40 cellular contexts compared by ENCODE assay signal in genomic region chr14:70133461-70133860, GRCh38. TPM values are rescaled to one million over a fixed set of nuclear protein-coding genes. Genes with fewer than 3 reads are reported as not detected.
"Had no signal": no experiment of that assay in that cellular context is flagged by ENCODE, and none has a peak within 500 bp of the region (broad histone marks: within the 10 kb centered on the region; RNA-seq: fewer than 3 reads in every experiment).

No MANE protein-coding gene starts in this region.

- FAIRE-seq: astrocyte had no signal

- H3K4me3 ChIP-seq: adrenal gland, ascending aorta, body of pancreas, breast epithelium, cardiac muscle cell had no signal

- DNase-seq: activated effector memory CD4-positive, alpha-beta T cell treated with anti-CD3 and anti-CD28 coated beads, Interleukin-2, amount 50 U/mL, for 16 hours; activated effector memory CD4-positive, alpha-beta T cell treated with Interleukin-2 at 50 U/mL for 16 hours; activated gamma-delta T cell; activated gamma-delta T cell treated with Interleukin-2 at 50 U/mL for 16 hours; activated naive CD4-positive, alpha-beta T cell; activated naive CD4-positive, alpha-beta T cell treated with anti-CD3 and anti-CD28 coated beads for 36 hours; activated naive CD4-positive, alpha-beta T cell treated with anti-CD3 and anti-CD28 coated beads, Interleukin-2, amount 10 ng/mL, durations not matched to agents 7 days and 5 days; activated naive CD4-positive, alpha-beta T cell treated with anti-CD3 and anti-CD28 coated beads, Interleukin-2, amount 50 U/mL, for 16 hours; activated naive CD4-positive, alpha-beta T cell treated with Interleukin-2 at 50 U/mL for 16 hours; activated naive CD8-positive, alpha-beta T cell treated with anti-CD3 and anti-CD28 coated beads for 36 hours; activated naive CD8-positive, alpha-beta T cell treated with anti-CD3 and anti-CD28 coated beads, Interleukin-2, amount 10 ng/mL, durations not matched to agents 7 days and 5 days; activated naive CD8-positive, alpha-beta T cell treated with anti-CD3 and anti-CD28 coated beads, Interleukin-2, amount 50 U/mL, for 24 hours; activated T-cell treated with anti-CD3 and anti-CD28 coated beads, Interleukin-2, amount 50 U/mL, for 1 hour; activated T-cell treated with anti-CD3 and anti-CD28 coated beads, Interleukin-2, amount 50 U/mL, for 24 hours; activated T-cell treated with anti-CD3 and anti-CD28 coated beads, Interleukin-2, amount 50 U/mL, for 4 hours; activated T-cell treated with anti-CD3 and anti-CD28 coated beads, Interleukin-2, amount 50 U/mL, for 48 hours; activated T-cell treated with anti-CD3 and anti-CD28 coated beads, Interleukin-2, amount 50 U/mL, for 72 hours; adrenal gland; amniotic stem cell; amygdala; anterior cingulate cortex; aorta; body of pancreas; brain microvascular endothelial cell; caudate nucleus; central memory CD4-positive, alpha-beta T cell; cerebellar nuclear complex had no signal

- H3K27ac ChIP-seq: adrenal gland, ascending aorta, body of pancreas, brain microvascular endothelial cell, breast epithelium, cardiac muscle cell had no signal

- H3K4me3 Mint-ChIP-seq: activated naive CD4-positive, alpha-beta T cell treated with anti-CD3 and anti-CD28 coated beads for 36 hours; activated naive CD4-positive, alpha-beta T cell treated with anti-CD3 and anti-CD28 coated beads, Interleukin-2, amount 10 ng/mL, durations not matched to agents 7 days and 5 days; activated naive CD4-positive, alpha-beta T cell treated with anti-CD3 and anti-CD28 coated beads, Interleukin-2, amount 50 U/mL, for 24 hours; activated naive CD8-positive, alpha-beta T cell; activated naive CD8-positive, alpha-beta T cell treated with anti-CD3 and anti-CD28 coated beads for 36 hours; activated naive CD8-positive, alpha-beta T cell treated with anti-CD3 and anti-CD28 coated beads, Interleukin-2, amount 10 ng/mL, durations not matched to agents 7 days and 5 days; activated naive CD8-positive, alpha-beta T cell treated with anti-CD3 and anti-CD28 coated beads, Interleukin-2, amount 50 U/mL, for 24 hours; activated T-cell treated with anti-CD3 and anti-CD28 coated beads, Interleukin-2, amount 50 U/mL, for 24 hours; activated T-cell treated with anti-CD3 and anti-CD28 coated beads, Interleukin-2, amount 50 U/mL, for 4 hours; activated T-cell treated with anti-CD3 and anti-CD28 coated beads, Interleukin-2, amount 50 U/mL, for 72 hours; activated T-helper 1 cell treated with anti-CD3 and anti-CD28 coated beads, Interleukin-12 subunit alpha, Interleukin-12 subunit beta, Interleukin-2, Interleukin-4 antibody, amounts not matched to agents 30 ng/mL and 10 ng/mL and 1 ng/mL, durations not matched to agents 14 hours and 24 hours and 36 hours; activated T-helper 17 cell treated with anti-CD3 and anti-CD28 coated beads, Interleukin-2, amount 50 U/mL, for 72 hours; brain; central memory CD8-positive, alpha-beta T cell had no signal

- ATAC-seq: activated naive CD4-positive, alpha-beta T cell treated with anti-CD3 and anti-CD28 coated beads, Interleukin-2, amount 50 U/mL, for 72 hours; activated naive CD8-positive, alpha-beta T cell treated with anti-CD3 and anti-CD28 coated beads, Interleukin-2, amount 50 U/mL, for 24 hours; activated T-cell treated with anti-CD3 and anti-CD28 coated beads, Interleukin-2, amount 50 U/mL, for 4 hours; activated T-cell treated with anti-CD3 and anti-CD28 coated beads, Interleukin-2, amount 50 U/mL, for 72 hours; activated T-helper 17 cell treated with anti-CD3 and anti-CD28 coated beads, Interleukin-2, amount 50 U/mL, for 72 hours; body of pancreas had no signal

- H3K27ac Mint-ChIP-seq: activated naive CD4-positive, alpha-beta T cell treated with anti-CD3 and anti-CD28 coated beads for 36 hours; activated naive CD4-positive, alpha-beta T cell treated with anti-CD3 and anti-CD28 coated beads, Interleukin-2, amount 10 ng/mL, durations not matched to agents 7 days and 5 days; activated naive CD4-positive, alpha-beta T cell treated with anti-CD3 and anti-CD28 coated beads, Interleukin-2, amount 50 U/mL, for 24 hours; activated naive CD4-positive, alpha-beta T cell treated with anti-CD3 and anti-CD28 coated beads, Interleukin-2, amount 50 U/mL, for 72 hours; activated naive CD8-positive, alpha-beta T cell; activated naive CD8-positive, alpha-beta T cell treated with anti-CD3 and anti-CD28 coated beads for 36 hours; activated naive CD8-positive, alpha-beta T cell treated with anti-CD3 and anti-CD28 coated beads, Interleukin-2, amount 10 ng/mL, durations not matched to agents 7 days and 5 days; activated naive CD8-positive, alpha-beta T cell treated with anti-CD3 and anti-CD28 coated beads, Interleukin-2, amount 50 U/mL, for 24 hours; activated T-cell treated with anti-CD3 and anti-CD28 coated beads, Interleukin-2, amount 50 U/mL, for 24 hours; activated T-cell treated with anti-CD3 and anti-CD28 coated beads, Interleukin-2, amount 50 U/mL, for 72 hours; activated T-helper 1 cell treated with anti-CD3 and anti-CD28 coated beads, Interleukin-12 subunit alpha, Interleukin-12 subunit beta, Interleukin-2, Interleukin-4 antibody, amounts not matched to agents 30 ng/mL and 10 ng/mL and 1 ng/mL, durations not matched to agents 14 hours and 24 hours and 36 hours; activated T-helper 17 cell treated with anti-CD3 and anti-CD28 coated beads, Interleukin-2, amount 50 U/mL, for 72 hours; activated T-helper 2 cell treated with anti-CD3 and anti-CD28 coated beads, Interferon-gamma antibody, Interleukin-2, Interleukin-4, amounts not matched to agents 10 μg/mL and 5 μg/mL and 100 μg/mL, durations not matched to agents 14 hours and 24 hours and 36 hours; brain had no signal

- H3K36me3 Mint-ChIP-seq: activated naive CD4-positive, alpha-beta T cell treated with anti-CD3 and anti-CD28 coated beads, Interleukin-2, amount 10 ng/mL, durations not matched to agents 7 days and 5 days; activated naive CD4-positive, alpha-beta T cell treated with anti-CD3 and anti-CD28 coated beads, Interleukin-2, amount 50 U/mL, for 24 hours; activated naive CD4-positive, alpha-beta T cell treated with anti-CD3 and anti-CD28 coated beads, Interleukin-2, amount 50 U/mL, for 72 hours; activated naive CD8-positive, alpha-beta T cell; activated naive CD8-positive, alpha-beta T cell treated with anti-CD3 and anti-CD28 coated beads for 36 hours; activated naive CD8-positive, alpha-beta T cell treated with anti-CD3 and anti-CD28 coated beads, Interleukin-2, amount 10 ng/mL, durations not matched to agents 7 days and 5 days; brain had no signal

- H3K36me3 ChIP-seq: adrenal gland, ascending aorta, brain microvascular endothelial cell, breast epithelium, cardiac muscle cell had no signal

- H3K9me3 ChIP-seq: adrenal gland, ascending aorta, body of pancreas, breast epithelium had no signal

- H3K27me3 ChIP-seq: ascending aorta, body of pancreas, brain microvascular endothelial cell had no signal

- H3K9me3 Mint-ChIP-seq: activated naive CD4-positive, alpha-beta T cell treated with anti-CD3 and anti-CD28 coated beads for 36 hours; activated naive CD4-positive, alpha-beta T cell treated with anti-CD3 and anti-CD28 coated beads, Interleukin-2, amount 10 ng/mL, durations not matched to agents 7 days and 5 days; activated naive CD4-positive, alpha-beta T cell treated with anti-CD3 and anti-CD28 coated beads, Interleukin-2, amount 50 U/mL, for 24 hours; activated naive CD4-positive, alpha-beta T cell treated with anti-CD3 and anti-CD28 coated beads, Interleukin-2, amount 50 U/mL, for 72 hours; activated naive CD8-positive, alpha-beta T cell treated with anti-CD3 and anti-CD28 coated beads for 36 hours; activated naive CD8-positive, alpha-beta T cell treated with anti-CD3 and anti-CD28 coated beads, Interleukin-2, amount 10 ng/mL, durations not matched to agents 7 days and 5 days; activated naive CD8-positive, alpha-beta T cell treated with anti-CD3 and anti-CD28 coated beads, Interleukin-2, amount 50 U/mL, for 24 hours; activated T-cell treated with anti-CD3 and anti-CD28 coated beads, Interleukin-2, amount 50 U/mL, for 24 hours; activated T-cell treated with anti-CD3 and anti-CD28 coated beads, Interleukin-2, amount 50 U/mL, for 4 hours; activated T-cell treated with anti-CD3 and anti-CD28 coated beads, Interleukin-2, amount 50 U/mL, for 72 hours; activated T-helper 1 cell treated with anti-CD3 and anti-CD28 coated beads, Interleukin-12 subunit alpha, Interleukin-12 subunit beta, Interleukin-2, Interleukin-4 antibody, amounts not matched to agents 30 ng/mL and 10 ng/mL and 1 ng/mL, durations not matched to agents 14 hours and 24 hours and 36 hours; activated T-helper 17 cell treated with anti-CD3 and anti-CD28 coated beads, Interleukin-2, amount 50 U/mL, for 72 hours; activated T-helper 2 cell treated with anti-CD3 and anti-CD28 coated beads, Interferon-gamma antibody, Interleukin-2, Interleukin-4, amounts not matched to agents 10 μg/mL and 5 μg/mL and 100 μg/mL, durations not matched to agents 14 hours and 24 hours and 36 hours; brain; central memory CD8-positive, alpha-beta T cell had no signal

- H3K4me1 Mint-ChIP-seq: activated naive CD4-positive, alpha-beta T cell treated with anti-CD3 and anti-CD28 coated beads, Interleukin-2, amount 10 ng/mL, durations not matched to agents 7 days and 5 days; activated naive CD4-positive, alpha-beta T cell treated with anti-CD3 and anti-CD28 coated beads, Interleukin-2, amount 50 U/mL, for 24 hours; activated naive CD8-positive, alpha-beta T cell treated with anti-CD3 and anti-CD28 coated beads for 36 hours; activated naive CD8-positive, alpha-beta T cell treated with anti-CD3 and anti-CD28 coated beads, Interleukin-2, amount 10 ng/mL, durations not matched to agents 7 days and 5 days; activated naive CD8-positive, alpha-beta T cell treated with anti-CD3 and anti-CD28 coated beads, Interleukin-2, amount 50 U/mL, for 24 hours; activated T-helper 17 cell treated with anti-CD3 and anti-CD28 coated beads, Interleukin-2, amount 50 U/mL, for 72 hours; central memory CD8-positive, alpha-beta T cell had no signal

- H3K4me1 ChIP-seq: adrenal gland, ascending aorta, body of pancreas, breast epithelium had no signal

RNA-seq across cellular contexts. Expression of gene SLC8A3, which starts 55.3 kb away (rescaled TPM):
- total RNA-seq: ascending aorta, bronchial epithelial cell had no signal
- polyA plus RNA-seq: aorta had no signal
